In the genomic region with DNA sequence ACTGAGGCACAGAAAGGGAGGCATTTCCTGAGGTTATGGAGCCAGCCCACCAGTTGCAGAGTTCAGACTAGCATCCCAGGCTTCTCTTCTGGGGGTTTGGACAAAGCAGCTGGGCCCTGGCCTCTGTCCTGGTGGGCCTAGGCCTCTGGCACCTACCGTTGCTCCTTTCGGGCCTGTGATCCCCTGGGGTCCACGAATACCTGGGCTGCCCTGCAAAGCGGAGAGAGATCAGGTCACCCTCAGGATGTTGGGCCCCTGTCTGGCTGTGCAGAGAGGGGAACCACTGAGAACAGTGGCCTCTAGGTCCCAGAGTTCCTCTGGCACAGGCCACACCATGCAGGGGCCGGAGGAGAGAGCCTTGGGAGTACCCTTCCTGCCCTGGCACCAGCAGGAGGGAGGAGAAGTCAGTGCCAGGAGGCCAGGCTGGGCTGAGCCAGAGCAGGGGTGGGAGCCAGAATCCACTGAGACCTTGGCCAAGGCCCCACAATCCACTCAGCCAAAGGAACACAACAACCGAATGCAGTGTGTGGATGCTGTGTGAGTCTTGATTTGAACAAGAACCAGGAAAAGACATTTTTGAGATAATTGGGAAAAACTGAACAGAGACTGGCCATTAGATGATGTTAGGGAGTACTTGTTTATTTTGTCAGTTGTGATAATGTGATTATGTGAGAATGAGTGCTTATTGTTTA, we compare ENCODE assay signal across 17 cellular contexts. TPM values are rescaled to one million over a fixed set of nuclear protein-coding genes. Genes with fewer than 3 reads are reported as not detected.
DNase-seq lines count a peak whose midpoint lies in the region; ATAC-seq and TF ChIP-seq lines count a peak whose summit lies in the region.
"Had no signal": no experiment of that assay in that cellular context is flagged by ENCODE, and none has a peak within 500 bp of the region (broad histone marks: within the 10 kb centered on the region; RNA-seq: fewer than 3 reads in every experiment).

No MANE protein-coding gene starts in this region.

- H3K36me3 Mint-ChIP-seq in osteocyte (ENCODE audit: unreplicated experiment), result no peaks in the 10 kb centered on the region

- H3K9me3 ChIP-seq in psoas muscle, result no peaks in the 10 kb centered on the region
- H3K9me3 ChIP-seq: neutrophil, SK-N-SH had no signal

- H3K4me3 Mint-ChIP-seq in osteocyte (ENCODE audit: unreplicated experiment), result no peak overlapping the region
- H3K4me3 Mint-ChIP-seq: activated naive CD8-positive, alpha-beta T cell treated with anti-CD3 and anti-CD28 coated beads, Interleukin-2, amount 50 U/mL, for 24 hours; activated T-helper 17 cell treated with anti-CD3 and anti-CD28 coated beads, Interleukin-2, amount 50 U/mL, for 72 hours; stimulated activated naive CD8-positive, alpha-beta T cell treated with anti-CD3 and anti-CD28 coated beads, Interleukin-15, amount 100 ng/mL, for 72 hours had no signal

- DNase-seq in dorsolateral prefrontal cortex (peak in 8 of 10 donors; percentile 60 to 78 (median 68)), medulla oblongata (ENCODE audit: extremely low spot score) (peak; percentile 83), substantia nigra (lab: John Stamatoyannopoulos, UW) (peak in 42 of 49 donors; percentile 20 to 85 (median 60)), psoas muscle (no peak), osteocyte (ENCODE audit: extremely low spot score, unreplicated experiment) (no peak), SKM-1 (lab: John Stamatoyannopoulos, UW; ENCODE audit: unreplicated experiment) (no peak)
- DNase-seq: activated naive CD8-positive, alpha-beta T cell treated with anti-CD3 and anti-CD28 coated beads, Interleukin-2, amount 50 U/mL, for 24 hours; AML-193; HCEC 1CT; NCI-H1105; SK-N-SH; stimulated activated naive CD8-positive, alpha-beta T cell treated with anti-CD3 and anti-CD28 coated beads, Interleukin-15, amount 100 ng/mL, for 72 hours; T1000 had no signal

- H3K4me1 ChIP-seq in psoas muscle, result no peaks in the 10 kb centered on the region

- peaks cover 2% of the 10 kb centered on the region for H3K4me1 Mint-ChIP-seq in osteocyte (ENCODE audit: unreplicated experiment)
- H3K4me1 Mint-ChIP-seq: activated T-helper 17 cell treated with anti-CD3 and anti-CD28 coated beads, Interleukin-2, amount 50 U/mL, for 72 hours had no signal

- ATAC-seq in psoas muscle (no peak), HG03442 (IDR thresholded peaks at IDR 0.05; ENCODE audit: unreplicated experiment) (no peak)
- ATAC-seq: activated naive CD8-positive, alpha-beta T cell treated with anti-CD3 and anti-CD28 coated beads, Interleukin-2, amount 50 U/mL, for 24 hours; activated T-helper 17 cell treated with anti-CD3 and anti-CD28 coated beads, Interleukin-2, amount 50 U/mL, for 72 hours; stimulated activated naive CD8-positive, alpha-beta T cell treated with anti-CD3 and anti-CD28 coated beads, Interleukin-15, amount 100 ng/mL, for 72 hours had no signal

- no peaks in the 10 kb centered on the region for H3K36me3 ChIP-seq in psoas muscle (ENCODE audit: insufficient read depth in 1 of 2, low read depth in 1 of 2)

- intact Hi-C loops in dorsolateral prefrontal cortex (cut with DNase I) (no loop called here), psoas muscle (cut with DNase I) (no loop called here)

- peak overlapping the region; percentile 98 for H3K27ac ChIP-seq in VCaP
- peak overlapping the region; percentile 2 to 95 (median 85) for H3K27ac ChIP-seq in dorsolateral prefrontal cortex
- peak overlapping the region; percentile 89 for H3K27ac ChIP-seq in substantia nigra (ENCODE audit: low read depth, low read length, poor library complexity, severe bottlenecking)
- no peak overlapping the region for H3K27ac ChIP-seq in psoas muscle
- H3K27ac ChIP-seq: neutrophil had no signal

- H3K27me3 ChIP-seq in dorsolateral prefrontal cortex, result peaks cover 0 to 9% (median 0%) of the 10 kb centered on the region in 45 donors
- peaks cover 0 to 13% (median 0%) of the 10 kb centered on the region in 3 donors for H3K27me3 ChIP-seq in psoas muscle (ENCODE audit: insufficient read depth in 3 of 3, low read length in 2 of 3)
- H3K27me3 ChIP-seq: neutrophil had no signal

- TF ChIP-seq CTCF in VCaP (conservative IDR thresholded peaks at IDR 0.05) (no peak), dorsolateral prefrontal cortex (IDR thresholded peaks at IDR 0.05 in 54 of 56, conservative IDR thresholded peaks at IDR 0.05 in 2 of 56; ENCODE audit: low read depth in 1 of 56, partially characterized antibody in 56 of 56) (peak in 2 of 56 donors; percentile 16 to 22), psoas muscle (IDR thresholded peaks at IDR 0.05) (no peak), osteocyte (IDR thresholded peaks at IDR 0.05) (no peak)

- H3K4me3 ChIP-seq in dorsolateral prefrontal cortex (peak overlapping the region in 2 of 59 donors; percentile 6 to 13), psoas muscle (no peak overlapping the region)

- 36 to 43% (median 39%) methylated on average over 6 of the region's 6 CpGs for WGBS in psoas muscle, 3 donors

- no peaks in the 10 kb centered on the region for H3K9me3 Mint-ChIP-seq in osteocyte (ENCODE audit: unreplicated experiment)
- H3K9me3 Mint-ChIP-seq: activated naive CD8-positive, alpha-beta T cell treated with anti-CD3 and anti-CD28 coated beads, Interleukin-2, amount 50 U/mL, for 24 hours; activated T-helper 17 cell treated with anti-CD3 and anti-CD28 coated beads, Interleukin-2, amount 50 U/mL, for 72 hours; stimulated activated naive CD8-positive, alpha-beta T cell treated with anti-CD3 and anti-CD28 coated beads, Interleukin-15, amount 100 ng/mL, for 72 hours had no signal

- H3K27me3 Mint-ChIP-seq in osteocyte (ENCODE audit: unreplicated experiment), result no peaks in the 10 kb centered on the region
- H3K27me3 Mint-ChIP-seq: activated naive CD8-positive, alpha-beta T cell treated with anti-CD3 and anti-CD28 coated beads, Interleukin-2, amount 50 U/mL, for 24 hours; activated T-helper 17 cell treated with anti-CD3 and anti-CD28 coated beads, Interleukin-2, amount 50 U/mL, for 72 hours; stimulated activated naive CD8-positive, alpha-beta T cell treated with anti-CD3 and anti-CD28 coated beads, Interleukin-15, amount 100 ng/mL, for 72 hours had no signal

- H3K27ac Mint-ChIP-seq in osteocyte (ENCODE audit: unreplicated experiment), result no peak overlapping the region
- H3K27ac Mint-ChIP-seq: activated naive CD8-positive, alpha-beta T cell treated with anti-CD3 and anti-CD28 coated beads, Interleukin-2, amount 50 U/mL, for 24 hours; activated T-helper 17 cell treated with anti-CD3 and anti-CD28 coated beads, Interleukin-2, amount 50 U/mL, for 72 hours had no signal

RNA-seq across cellular contexts. Expression of gene COL9A2, which starts 8.9 kb away (rescaled TPM):
- total RNA-seq in dorsolateral prefrontal cortex, result 100 to 1,000 TPM in 2 of 120 experiments, 10 to 100 TPM in 118; 11.0 to 162 (median 38.4) TPM
- total RNA-seq in psoas muscle, result under 1 TPM in 3 of 4 donors, not detected in 1; 0.15 to 0.21 (median 0.18) TPM
- under 1 TPM; 0.06 to 0.18 (median 0.12) TPM for polyA plus RNA-seq in psoas muscle
- 2.1 and 2.7 TPM in 2 replicates for total RNA-seq in osteocyte

RNA-seq across cellular contexts. Expression of gene ZMPSTE24, which starts 50.1 kb away (rescaled TPM):
- total RNA-seq in dorsolateral prefrontal cortex, result 10 to 100 TPM; 20.8 to 36.8 (median 28.6) TPM
- 10 to 100 TPM; 12.7 to 26.1 (median 18.9) TPM for total RNA-seq in psoas muscle
- polyA plus RNA-seq in psoas muscle, result 10 to 100 TPM; 22.2 to 60.2 (median 33.8) TPM
- 41.2 and 43.4 TPM in 2 replicates for total RNA-seq in osteocyte

Comparison
In these comparisons a context has a peak if more than half of its experiments do, and no peak if none do; other contexts are left out.
1. DNase-seq: peak in dorsolateral prefrontal cortex (8 of 10), medulla oblongata (single experiment) and substantia nigra (42 of 49); none in psoas muscle (0 of 2), osteocyte (single experiment) and SKM-1 (single experiment).